8 cellular contexts compared by ENCODE assay signal in the genomic region with DNA sequence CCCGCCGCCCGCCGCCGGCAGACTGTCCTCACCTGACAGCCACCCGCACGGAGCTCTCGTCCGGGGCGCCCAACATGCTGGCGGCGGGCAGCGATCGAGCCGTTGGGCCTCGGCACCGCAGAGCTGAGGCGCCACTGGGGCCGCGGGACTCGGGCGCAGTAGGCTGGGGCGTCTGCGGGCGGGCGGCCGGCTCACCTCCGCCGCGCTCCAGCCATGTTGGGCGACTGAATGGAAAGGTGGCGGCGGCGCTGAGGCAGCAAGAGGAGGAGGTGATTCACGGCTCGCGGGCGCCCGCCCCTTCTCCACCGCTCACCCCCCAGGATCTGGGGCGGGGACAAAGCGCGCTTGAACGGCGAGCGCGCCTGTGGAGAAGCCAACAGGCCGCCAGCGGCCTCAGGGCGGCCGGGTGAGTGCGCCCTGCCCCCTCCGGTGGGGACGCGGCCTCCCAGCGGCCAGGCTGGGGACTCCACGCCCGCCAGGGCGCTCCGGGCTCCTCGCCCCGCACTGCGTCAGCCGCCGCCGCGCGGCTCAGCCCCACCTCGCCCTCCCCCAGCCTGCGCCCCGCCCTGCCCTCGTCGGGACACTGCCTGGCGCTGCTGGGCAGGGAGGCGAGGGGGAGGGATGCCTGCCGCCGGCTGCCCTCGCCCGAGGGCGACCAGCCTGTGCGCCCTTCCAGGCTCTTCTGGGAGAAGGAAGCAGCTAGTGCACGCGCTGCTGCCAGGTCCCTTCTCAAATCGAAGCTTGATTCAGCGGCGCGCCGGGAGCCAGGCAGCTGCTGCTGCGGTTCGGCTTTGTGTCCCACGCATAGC. TPM values are rescaled to one million over a fixed set of nuclear protein-coding genes. Genes with fewer than 3 reads are reported as not detected.
DNase-seq lines count a peak whose midpoint lies in the region; ATAC-seq, FAIRE-seq and TF ChIP-seq lines count a peak whose summit lies in the region.

A gene with protein sequence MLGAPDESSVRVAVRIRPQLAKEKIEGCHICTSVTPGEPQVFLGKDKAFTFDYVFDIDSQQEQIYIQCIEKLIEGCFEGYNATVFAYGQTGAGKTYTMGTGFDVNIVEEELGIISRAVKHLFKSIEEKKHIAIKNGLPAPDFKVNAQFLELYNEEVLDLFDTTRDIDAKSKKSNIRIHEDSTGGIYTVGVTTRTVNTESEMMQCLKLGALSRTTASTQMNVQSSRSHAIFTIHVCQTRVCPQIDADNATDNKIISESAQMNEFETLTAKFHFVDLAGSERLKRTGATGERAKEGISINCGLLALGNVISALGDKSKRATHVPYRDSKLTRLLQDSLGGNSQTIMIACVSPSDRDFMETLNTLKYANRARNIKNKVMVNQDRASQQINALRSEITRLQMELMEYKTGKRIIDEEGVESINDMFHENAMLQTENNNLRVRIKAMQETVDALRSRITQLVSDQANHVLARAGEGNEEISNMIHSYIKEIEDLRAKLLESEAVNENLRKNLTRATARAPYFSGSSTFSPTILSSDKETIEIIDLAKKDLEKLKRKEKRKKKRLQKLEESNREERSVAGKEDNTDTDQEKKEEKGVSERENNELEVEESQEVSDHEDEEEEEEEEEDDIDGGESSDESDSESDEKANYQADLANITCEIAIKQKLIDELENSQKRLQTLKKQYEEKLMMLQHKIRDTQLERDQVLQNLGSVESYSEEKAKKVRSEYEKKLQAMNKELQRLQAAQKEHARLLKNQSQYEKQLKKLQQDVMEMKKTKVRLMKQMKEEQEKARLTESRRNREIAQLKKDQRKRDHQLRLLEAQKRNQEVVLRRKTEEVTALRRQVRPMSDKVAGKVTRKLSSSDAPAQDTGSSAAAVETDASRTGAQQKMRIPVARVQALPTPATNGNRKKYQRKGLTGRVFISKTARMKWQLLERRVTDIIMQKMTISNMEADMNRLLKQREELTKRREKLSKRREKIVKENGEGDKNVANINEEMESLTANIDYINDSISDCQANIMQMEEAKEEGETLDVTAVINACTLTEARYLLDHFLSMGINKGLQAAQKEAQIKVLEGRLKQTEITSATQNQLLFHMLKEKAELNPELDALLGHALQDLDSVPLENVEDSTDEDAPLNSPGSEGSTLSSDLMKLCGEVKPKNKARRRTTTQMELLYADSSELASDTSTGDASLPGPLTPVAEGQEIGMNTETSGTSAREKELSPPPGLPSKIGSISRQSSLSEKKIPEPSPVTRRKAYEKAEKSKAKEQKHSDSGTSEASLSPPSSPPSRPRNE (N-terminal part only) (minus strand): TSS at position 226 of the 809 bp plus-strand sequence. CDS start 150 bp downstream, at position 76.

- no peaks in the 10 kb centered on the region for H3K36me3 ChIP-seq in CD4-positive, CD25-positive, alpha-beta regulatory T cell (ENCODE audit: control insufficient read depth, insufficient read depth, low read length)
- H3K36me3 ChIP-seq in H1 (ENCODE audit: control insufficient read depth in 2 of 4, insufficient read depth in 4 of 4, low read length in 3 of 4) = no peaks in the 10 kb centered on the region
- H3K36me3 ChIP-seq in mesendoderm (ENCODE audit: control insufficient read depth, insufficient read depth, low read length) = no peaks in the 10 kb centered on the region

- H3K4me3 Mint-ChIP-seq in CD4-positive, CD25-positive, alpha-beta regulatory T cell = peak within 1 kb of the TSS; percentile 94 to 99 (median 96)

- H4K8ac ChIP-seq in H1 (ENCODE audit: extremely low read depth, insufficient read depth, low read length) = peak within 1 kb of the TSS; percentile 74
- no peak within 1 kb of the TSS for H4K8ac ChIP-seq in mesendoderm (ENCODE audit: low read depth, low read length)

- H3K23me2 ChIP-seq in H1 (ENCODE audit: low read depth, low read length) = peaks cover 6% of the 10 kb centered on the region; the same call in 1 of the 2 replicates

- peak; percentile 85 to 92 (median 87) for DNase-seq in CD4-positive, CD25-positive, alpha-beta regulatory T cell
- peak; percentile 79 for DNase-seq in NCI-H82 treated with DMSO at 0.1 percent for 48 hours (lab: John Stamatoyannopoulos, UW; ENCODE audit: unreplicated experiment)
- peak; percentile 61 to 83 (median 73) for DNase-seq in activated CD8-positive, alpha-beta memory T cell treated with anti-CD3 and anti-CD28 coated beads for 48 hours (ENCODE audit: low read depth in 2 of 3, low spot score in 2 of 3)
- peak; percentile 73 to 85 for DNase-seq in H1 (ENCODE audit: low read depth in 1 of 2, low spot score in 2 of 2)
- DNase-seq in mesendoderm = peak; percentile 94
- peak; percentile 76 for DNase-seq in stimulated activated CD8-positive, alpha-beta memory T cell treated with anti-CD3 and anti-CD28 coated beads, Interleukin-15, amount 100 ng/mL, for 1 hour (ENCODE audit: low read depth)

- H3K4me3 ChIP-seq in CD4-positive, CD25-positive, alpha-beta regulatory T cell (ENCODE audit: low read depth, low read length) = peak within 1 kb of the TSS; percentile 63
- H3K4me3 ChIP-seq in H1 (ENCODE audit: extremely low read depth in 1 of 4, insufficient read depth in 2 of 4, low read depth in 3 of 4, low read length in 4 of 4) (peak within 1 kb of the TSS; percentile 64 to 84 (median 70)), mesendoderm (ENCODE audit: low read length) (peak within 1 kb of the TSS; percentile 51)

- POLR2A ChIA-PET in H1 (lab: Charles Lee; ENCODE audit: partially characterized antibody) = interaction anchor here (1.0 to 3.2 kb wide), 9 partner anchors 9 to 568 kb away, joined by 3 to 16 read pairs (median 4); no protein-coding TSS in a partner anchor

- H3K4ac ChIP-seq in H1 (replicated peaks; ENCODE audit: insufficient read length, low read depth, low read length) (no peak within 1 kb of the TSS), mesendoderm (ENCODE audit: low read depth, low read length) (peak within 1 kb of the TSS; percentile 18)

- H3K14ac ChIP-seq in H1 (ENCODE audit: insufficient read length) = no peak within 1 kb of the TSS

- H3K27ac ChIP-seq in CD4-positive, CD25-positive, alpha-beta regulatory T cell (ENCODE audit: insufficient read depth, low read length, poor library complexity, severe bottlenecking) = peak within 1 kb of the TSS; percentile 71
- H3K27ac ChIP-seq in H1 (ENCODE audit: low read depth, low read length) (peak within 1 kb of the TSS; percentile 71; the same call in 1 of the 2 replicates), mesendoderm (ENCODE audit: low read depth, low read length) (peak within 1 kb of the TSS; percentile 16)

- H2BK15ac ChIP-seq in H1 (ENCODE audit: low read length) (no peak within 1 kb of the TSS; the same call in 1 of the 2 replicates), mesendoderm (replicated peaks; ENCODE audit: low read depth) (no peak within 1 kb of the TSS)

- peaks cover 13 to 25% (median 17%) of the 10 kb centered on the region in 4 donors for H3K4me1 Mint-ChIP-seq in CD4-positive, CD25-positive, alpha-beta regulatory T cell

- H3K27me3 ChIP-seq in CD4-positive, CD25-positive, alpha-beta regulatory T cell (ENCODE audit: control insufficient read depth, insufficient read depth, low read length) = peaks cover 2% of the 10 kb centered on the region
- H3K27me3 ChIP-seq in H1 (replicated peaks in 1 of 4; ENCODE audit: control insufficient read depth in 3 of 4, extremely low read depth in 1 of 4, insufficient read depth in 3 of 4, low read length in 3 of 4) = no peaks in the 10 kb centered on the region; a peak in 1 of 7 replicates
- H3K27me3 ChIP-seq in mesendoderm (ENCODE audit: insufficient read depth, low read length, poor library complexity) = no peaks in the 10 kb centered on the region

- TF ChIP-seq POLR2A in H1 (IDR thresholded peaks at IDR 0.05; ENCODE audit: control extremely low read depth in 1 of 2, low read depth in 2 of 2, low read length in 2 of 2) = peak; percentile 82 to 86

- no peak for TF ChIP-seq EP300 in H1 (IDR thresholded peaks at IDR 0.05; ENCODE audit: borderline replicate concordance in 1 of 2, low read depth in 2 of 2, low read length in 2 of 2)

- ATAC-seq in CD4-positive, CD25-positive, alpha-beta regulatory T cell (ENCODE audit: low read depth in 2 of 2) = peak; percentile 94 to 95
- ATAC-seq in GM19397 (IDR thresholded peaks at IDR 0.05; ENCODE audit: unreplicated experiment) = peak; percentile 92
- peak; percentile 93 for ATAC-seq in HG03565 (IDR thresholded peaks at IDR 0.05; ENCODE audit: unreplicated experiment)

- CTCF ChIA-PET in H1 (lab: Charles Lee; ENCODE audit: partially characterized antibody) = interaction anchor here (0.7 to 1.7 kb wide), 7 partner anchors 23 to 1774 kb away, joined by 3 to 7 read pairs (median 3); no protein-coding TSS in a partner anchor

- H2BK5ac ChIP-seq in H1 (ENCODE audit: low read depth, low read length) = peak within 1 kb of the TSS; percentile 72; the same call in 1 of the 2 replicates
- H2BK5ac ChIP-seq in mesendoderm (ENCODE audit: low read length) = no peak within 1 kb of the TSS

- H3K36me3 Mint-ChIP-seq in CD4-positive, CD25-positive, alpha-beta regulatory T cell = no peaks in the 10 kb centered on the region

- no peaks in the 10 kb centered on the region for H3K79me1 ChIP-seq in H1 (ENCODE audit: low read depth, low read length)
- H3K79me1 ChIP-seq in mesendoderm (ENCODE audit: low read length) = no peaks in the 10 kb centered on the region

- H3K56ac ChIP-seq in H1 (replicated peaks; ENCODE audit: insufficient read length, low read depth, low read length) (no peak within 1 kb of the TSS), mesendoderm (ENCODE audit: low read length) (peak within 1 kb of the TSS; percentile 94)

- H3K18ac ChIP-seq in H1 (ENCODE audit: extremely low read depth, low read length) (peak within 1 kb of the TSS; percentile 63), mesendoderm (ENCODE audit: low read length) (peak within 1 kb of the TSS; percentile 31)

- H3K9me3 ChIP-seq in CD4-positive, CD25-positive, alpha-beta regulatory T cell (ENCODE audit: control insufficient read depth in 2 of 2, low read length in 2 of 2) = no peaks in the 10 kb centered on the region
- H3K9me3 ChIP-seq in H1 (ENCODE audit: insufficient read depth in 2 of 2, low read depth in 1 of 2, low read length in 1 of 2) = no peaks in the 10 kb centered on the region

- H2BK12ac ChIP-seq in H1 (ENCODE audit: low read depth, low read length) = peak within 1 kb of the TSS; percentile 64; the same call in 1 of the 2 replicates

- H2AK5ac ChIP-seq in H1 (ENCODE audit: low read depth, low read length) = no peak within 1 kb of the TSS
- H2AK5ac ChIP-seq in mesendoderm (ENCODE audit: low read length) = no peak within 1 kb of the TSS

- H3K79me2 ChIP-seq in H1 (ENCODE audit: control insufficient read depth in 1 of 2, insufficient read depth in 2 of 2, low read length in 2 of 2) = peaks cover 0 to 41% of the 10 kb centered on the region in 2 experiments; a peak in 2 of 4 replicates
- no peaks in the 10 kb centered on the region for H3K79me2 ChIP-seq in mesendoderm (ENCODE audit: control insufficient read depth, insufficient read depth, low read length)

- peak; percentile 41 to 61 (median 57) for TF ChIP-seq CTCF in H1 (IDR thresholded peaks at IDR 0.05; ENCODE audit: control extremely low read depth in 1 of 3, insufficient read depth in 1 of 3, low read depth in 1 of 3, low read length in 3 of 3)

- peak within 1 kb of the TSS; percentile 83 for H2AFZ ChIP-seq in H1 (ENCODE audit: low read length)

- peak within 1 kb of the TSS; percentile 19 for H4K5ac ChIP-seq in H1 (ENCODE audit: insufficient read length, low read depth, low read length)
- H4K5ac ChIP-seq in mesendoderm (ENCODE audit: low read length) = no peak within 1 kb of the TSS

- 2% methylated on average over 22 of the region's 91 CpGs; no CpG with 5 or more reads in 1 of the 2 experiments for WGBS in H1 (ENCODE audit: extremely low coverage in 1 of 2, insufficient coverage in 1 of 2, insufficient read length in 1 of 2, insufficient replicate concordance in 2 of 2, low coverage in 1 of 2, low lambda C conversion rate in 2 of 2, missing lambda C conversion rate in 1 of 2), 2 experiments
- no CpG with 5 or more reads among the region's 91 CpGs for WGBS in mesendoderm (ENCODE audit: extremely low coverage, insufficient coverage, low lambda C conversion rate)

- H3K9me3 Mint-ChIP-seq in CD4-positive, CD25-positive, alpha-beta regulatory T cell = no peaks in the 10 kb centered on the region

- peak within 1 kb of the TSS; percentile 89 to 97 (median 93) for H3K27ac Mint-ChIP-seq in CD4-positive, CD25-positive, alpha-beta regulatory T cell

- H3K4me2 ChIP-seq in H1 (ENCODE audit: insufficient read depth in 1 of 2, low read depth in 2 of 2, low read length in 2 of 2) = peak within 1 kb of the TSS; percentile 86 to 88
- peak within 1 kb of the TSS; percentile 90 for H3K4me2 ChIP-seq in mesendoderm (ENCODE audit: low read length)

- H3K9ac ChIP-seq in H1 (replicated peaks in 1 of 4; ENCODE audit: extremely low read depth in 1 of 4, low read depth in 3 of 4, low read length in 3 of 4) (peak within 1 kb of the TSS; percentile 47 to 96 (median 72); a peak in 6 of 7 replicates), mesendoderm (ENCODE audit: low read length) (peak within 1 kb of the TSS; percentile 83)

- H2BK120ac ChIP-seq in H1 (replicated peaks; ENCODE audit: low read depth, low read length) (no peak within 1 kb of the TSS), mesendoderm (ENCODE audit: low read depth, low read length) (no peak within 1 kb of the TSS)

- no peaks in the 10 kb centered on the region for H4K20me1 ChIP-seq in H1 (replicated peaks in 1 of 2; ENCODE audit: control insufficient read depth in 1 of 2, insufficient read depth in 2 of 2, low read length in 2 of 2)

- peak within 1 kb of the TSS; percentile 81 for H4K91ac ChIP-seq in H1 (replicated peaks; ENCODE audit: insufficient read length, low read length)

- H3K23ac ChIP-seq in H1 (ENCODE audit: insufficient read length) (no peak within 1 kb of the TSS), mesendoderm (ENCODE audit: low read length) (peak within 1 kb of the TSS; percentile 91)

- no peak for FAIRE-seq in H1 (lab: Jason Lieb, UNC)

- H2BK20ac ChIP-seq in H1 (ENCODE audit: low read length) = 0 out of 2 replicates have a peak within 1 kb of the TSS, but pooled peaks have one; percentile 21

- peaks cover 10% of the 10 kb centered on the region for H3K4me1 ChIP-seq in CD4-positive, CD25-positive, alpha-beta regulatory T cell (ENCODE audit: control insufficient read depth, insufficient read depth, low read length, poor library complexity, severe bottlenecking)
- H3K4me1 ChIP-seq in H1 (replicated peaks in 1 of 4; ENCODE audit: control insufficient read depth in 3 of 4, insufficient read depth in 4 of 4, low read length in 3 of 4) = peaks cover 0 to 12% (median 7%) of the 10 kb centered on the region in 4 experiments; a peak in 4 of 7 replicates
- no peaks in the 10 kb centered on the region for H3K4me1 ChIP-seq in mesendoderm (ENCODE audit: control insufficient read depth, low read depth, low read length)

- H3K27me3 Mint-ChIP-seq in CD4-positive, CD25-positive, alpha-beta regulatory T cell = peaks cover 19% of the 10 kb centered on the region

- TF ChIP-seq RAD21 in H1 (IDR thresholded peaks at IDR 0.05 in 1 of 2, conservative IDR thresholded peaks at IDR 0.05 in 1 of 2; ENCODE audit: low read depth in 2 of 2, low read length in 2 of 2) = no peak; a peak in 2 of 4 replicates

RNA-seq across cellular contexts. Expression of the gene that starts here (rescaled TPM):
- 10.7 TPM for total RNA-seq in CD4-positive, CD25-positive, alpha-beta regulatory T cell
- 1 to 10 TPM; 1.7 to 4.0 (median 2.1) TPM for polyA plus RNA-seq in CD4-positive, CD25-positive, alpha-beta regulatory T cell
- 26.0 and 36.6 TPM in 2 replicates for total RNA-seq in H1 (2021; fragmentation: NEBNext Ultra II Directional; extraction: Animal tissue kit (Norgen Biotek cat#: 25700))
- polyA plus RNA-seq in H1 (2011; rRNA removed) = 5.1 and 10.0 TPM in 2 replicates
- 14.3 TPM for polyA plus RNA-seq in H1 (2011; cell fraction: cytosol; rRNA removed)
- 5.6 TPM for polyA plus RNA-seq in H1 (2011; cell fraction: nucleus; rRNA removed)
- polyA plus RNA-seq in H1 (2012, experiment 1 of 2) = 17.5 to 43.1 TPM (median 22.7 TPM) in 4 replicates
- 1.4 TPM for polyA plus RNA-seq in H1 (2012, experiment 2 of 2)
- polyA plus RNA-seq in H1 (2013, experiment 1 of 2) = 15.5 TPM
- 17.2 TPM for polyA plus RNA-seq in H1 (2013, experiment 2 of 2)
- polyA minus RNA-seq in H1 (2011; rRNA and poly(A)+ RNA removed) = 25.1 and 50.3 TPM in 2 replicates
- 15.1 TPM for polyA minus RNA-seq in H1 (2011; cell fraction: cytosol; rRNA and poly(A)+ RNA removed)
- 61.9 TPM for polyA minus RNA-seq in H1 (2011; cell fraction: nucleus; rRNA and poly(A)+ RNA removed)
- 15.2 TPM for polyA plus RNA-seq in mesendoderm (2013, experiment 1 of 2)
- 16.5 TPM for polyA plus RNA-seq in mesendoderm (2013, experiment 2 of 2)

Comparison
In these comparisons a context has a peak if more than half of its experiments do, and no peak if none do; other contexts are left out.
1. Peak in every context shown above with its lines: DNase-seq, ATAC-seq, H3K4me3 ChIP-seq and H3K27ac ChIP-seq.
2. H3K27ac ChIP-seq: peak in every context shown above with its lines; median percentile 71 in CD4-positive, CD25-positive, alpha-beta regulatory T cell; 71 in H1; 16 in mesendoderm.